Comparison of ENCODE assay signal across 36 cellular contexts in the genomic region with DNA sequence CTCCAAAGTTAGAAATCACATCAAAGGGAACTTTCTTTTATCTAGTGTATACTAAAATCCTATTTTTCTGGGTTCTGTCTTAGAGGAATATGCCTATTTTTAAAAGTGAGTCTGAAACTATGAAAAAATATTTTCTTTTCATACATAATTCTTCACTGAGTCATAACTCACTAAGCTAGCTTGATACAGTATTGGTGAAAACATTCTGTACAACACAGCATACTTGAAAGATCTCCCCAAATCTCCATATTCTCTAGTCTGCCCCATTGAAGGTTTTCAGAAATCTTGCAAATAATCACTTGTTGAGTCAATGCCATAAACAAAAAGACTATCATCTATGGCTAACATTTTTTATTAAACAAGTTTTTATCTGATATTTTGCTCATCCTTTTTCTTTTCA. TPM values are rescaled to one million over a fixed set of nuclear protein-coding genes. Genes with fewer than 3 reads are reported as not detected.
DNase-seq lines count a peak whose midpoint lies in the region; ATAC-seq, FAIRE-seq and TF ChIP-seq lines count a peak whose summit lies in the region.
"Had no signal": no experiment of that assay in that cellular context is flagged by ENCODE, and none has a peak within 500 bp of the region (broad histone marks: within the 10 kb centered on the region; RNA-seq: fewer than 3 reads in every experiment).

No MANE protein-coding gene starts in this region.

- peak; percentile 80 for FAIRE-seq in endothelial cell of umbilical vein (lab: Jason Lieb, UNC)
- FAIRE-seq: GM19239, H1, keratinocyte, urothelium cell line had no signal

- TF ChIP-seq CTCF in endothelial cell of umbilical vein (IDR thresholded peaks at IDR 0.05; ENCODE audit: extremely low read depth in 1 of 2, insufficient read depth in 1 of 2, low read depth in 1 of 2, low read length in 2 of 2), result no peak

- no peaks in the 10 kb centered on the region for H3K36me3 Mint-ChIP-seq in stimulated activated memory B cell treated with anti-CD40 and anti-IgM and Interleukin-4, amounts not matched to agents 10 μg/mL and 1 μg/mL and 100 μg/mL, for 72 hours
- H3K36me3 Mint-ChIP-seq: activated naive CD8-positive, alpha-beta T cell; naive thymus-derived CD8-positive, alpha-beta T cell had no signal

- no peak overlapping the region for H3K4me3 ChIP-seq in ACC112 (ENCODE audit: low read depth, low read length)
- H3K4me3 ChIP-seq in endothelial cell of umbilical vein (replicated peaks in 1 of 3; ENCODE audit: insufficient read depth in 1 of 3, low read depth in 1 of 3, low read length in 3 of 3), result no peak overlapping the region
- H3K4me3 ChIP-seq: Peyer's patch had no signal

- POLR2A ChIA-PET in endothelial cell of umbilical vein (lab: Charles Lee), result no interaction called here

- BruUV-seq in endothelial cell of umbilical vein (replicated peaks; lab: Mats Ljungman, UMichigan), result no TSS peak

- no peaks in the 10 kb centered on the region for H3K27me3 Mint-ChIP-seq in stimulated activated memory B cell treated with anti-CD40 and anti-IgM and Interleukin-4, amounts not matched to agents 10 μg/mL and 1 μg/mL and 100 μg/mL, for 72 hours
- H3K27me3 Mint-ChIP-seq: activated CD4-positive, alpha-beta T cell treated with anti-CD3 and anti-CD28 coated beads, Interleukin-2, amount 10 ng/mL, durations not matched to agents 24 days and 14 days had no signal

- H3K9me3 Mint-ChIP-seq in stimulated activated memory B cell treated with anti-CD40 and anti-IgM and Interleukin-4, amounts not matched to agents 10 μg/mL and 1 μg/mL and 100 μg/mL, for 72 hours, result no peaks in the 10 kb centered on the region
- H3K9me3 Mint-ChIP-seq: activated CD4-positive, alpha-beta T cell treated with anti-CD3 and anti-CD28 coated beads, Interleukin-2, amount 10 ng/mL, durations not matched to agents 24 days and 14 days; naive thymus-derived CD8-positive, alpha-beta T cell had no signal

- H3K36me3 ChIP-seq in ACC112 (ENCODE audit: insufficient read depth, low read length), result peaks cover 5% of the 10 kb centered on the region
- no peaks in the 10 kb centered on the region for H3K36me3 ChIP-seq in endothelial cell of umbilical vein (ENCODE audit: control insufficient read depth in 2 of 2, extremely low read depth in 1 of 2, insufficient read depth in 2 of 2, low read length in 2 of 2)
- H3K36me3 ChIP-seq: Peyer's patch, WERI-Rb-1 had no signal

- H4K20me1 ChIP-seq in endothelial cell of umbilical vein (replicated peaks; ENCODE audit: control insufficient read depth, extremely low read depth, insufficient read depth, low read length), result no peaks in the 10 kb centered on the region

- H3K4me3 Mint-ChIP-seq in stimulated activated memory B cell treated with anti-CD40 and anti-IgM and Interleukin-4, amounts not matched to agents 10 μg/mL and 1 μg/mL and 100 μg/mL, for 72 hours, result no peak overlapping the region
- H3K4me3 Mint-ChIP-seq: activated CD4-positive, alpha-beta T cell treated with anti-CD3 and anti-CD28 coated beads, Interleukin-2, amount 10 ng/mL, durations not matched to agents 24 days and 14 days; activated naive CD8-positive, alpha-beta T cell; naive thymus-derived CD8-positive, alpha-beta T cell had no signal

- CTCF ChIA-PET in endothelial cell of umbilical vein (lab: Charles Lee), result interaction anchor here (0.7 kb wide), 1 partner anchor 19 kb away, joined by 3 read pairs; no protein-coding TSS in a partner anchor

- no peaks in the 10 kb centered on the region for H3K9me3 ChIP-seq in endothelial cell of umbilical vein (replicated peaks; ENCODE audit: control insufficient read depth, insufficient read depth, low read length)
- H3K9me3 ChIP-seq: Caco-2, Peyer's patch had no signal

- no peaks in the 10 kb centered on the region for H3K9me1 ChIP-seq in endothelial cell of umbilical vein (replicated peaks; ENCODE audit: control insufficient read depth, extremely low read depth, insufficient read depth, low read length)

- H3K4me2 ChIP-seq in endothelial cell of umbilical vein (ENCODE audit: insufficient read depth, low read length), result no peak overlapping the region

- H3K27me3 ChIP-seq in ACC112 (ENCODE audit: insufficient read depth, low read length) (no peaks in the 10 kb centered on the region), endothelial cell of umbilical vein (ENCODE audit: control insufficient read depth in 2 of 2, insufficient read depth in 2 of 2, low read length in 2 of 2) (no peaks in the 10 kb centered on the region)
- H3K27me3 ChIP-seq: Peyer's patch had no signal

- TF ChIP-seq POLR2A in endothelial cell of umbilical vein (IDR thresholded peaks at IDR 0.05; ENCODE audit: low read depth, low read length), result no peak

- H3K79me2 ChIP-seq in ACC112 (ENCODE audit: control insufficient read depth, insufficient read depth, low read length, unreplicated experiment), result no peaks in the 10 kb centered on the region
- no peaks in the 10 kb centered on the region for H3K79me2 ChIP-seq in endothelial cell of umbilical vein (ENCODE audit: control insufficient read depth, insufficient read depth, low read length)

- intact Hi-C loops in endothelial cell of umbilical vein (cut with micrococcal nuclease), result no loop called here

- dilution Hi-C loops in endothelial cell of umbilical vein (cut with MboI; ENCODE audit: extremely low pct_ligation_motif_present, low sequenced_read_pairs), result no loop called here

- no peaks in the 10 kb centered on the region for H3K4me1 Mint-ChIP-seq in stimulated activated memory B cell treated with anti-CD40 and anti-IgM and Interleukin-4, amounts not matched to agents 10 μg/mL and 1 μg/mL and 100 μg/mL, for 72 hours
- H3K4me1 Mint-ChIP-seq: activated CD4-positive, alpha-beta T cell treated with anti-CD3 and anti-CD28 coated beads, Interleukin-2, amount 10 ng/mL, durations not matched to agents 24 days and 14 days; naive thymus-derived CD8-positive, alpha-beta T cell had no signal

- ATAC-seq in SK-N-SH treated with all-trans-retinoic acid at 6 μM for 48 hours, result peak; percentile 1; the same call in 1 of the 3 replicates
- ATAC-seq in HG03139 (IDR thresholded peaks at IDR 0.05; ENCODE audit: unreplicated experiment), result no peak
- no peak for ATAC-seq in GM18867 (IDR thresholded peaks at IDR 0.05; ENCODE audit: unreplicated experiment)
- no peak for ATAC-seq in stimulated activated memory B cell treated with anti-CD40 and anti-IgM and Interleukin-4, amounts not matched to agents 10 μg/mL and 1 μg/mL and 100 μg/mL, for 72 hours
- ATAC-seq: naive thymus-derived CD8-positive, alpha-beta T cell had no signal

- DNase-seq in endothelial cell of umbilical vein (ENCODE audit: low read depth, low spot score) (no peak), iris pigment epithelial cell (ENCODE audit: low read depth) (peak; percentile 74)
- no peak for DNase-seq in effector CD8-positive, alpha-beta T cell (lab: John Stamatoyannopoulos, UW)
- DNase-seq: activated CD4-positive, alpha-beta T cell treated with anti-CD3 and anti-CD28 coated beads, Interleukin-2, amount 10 ng/mL, durations not matched to agents 24 days and 14 days; activated CD8-positive, alpha-beta memory T cell treated with anti-CD3 and anti-CD28 coated beads for 24 hours; activated T-cell treated with anti-CD3 and anti-CD28 coated beads for 4 hours; aorta; Caco-2; central memory CD4-positive, alpha-beta T cell; dermis blood vessel endothelial cell; DMS79 treated with DMSO at 0.1 percent for 48 hours; midbrain; naive thymus-derived CD8-positive, alpha-beta T cell; NCI-H1694; NCI-H446; NCI-H748 treated with DMSO at 0.1 percent for 48 hours; nucleus accumbens; Peyer's patch; SHP77 treated with DMSO at 0.1 percent for 48 hours; stimulated activated naive CD4-positive, alpha-beta T cell treated with Interleukin-2 at 50 U/mL for 16 hours; SW 1271; T-helper 9 cell; WERI-Rb-1 had no signal

- H3K27ac ChIP-seq in ACC112 (ENCODE audit: low read depth, low read length) (peak overlapping the region; percentile 40), endothelial cell of umbilical vein (ENCODE audit: insufficient read depth, low read depth, low read length) (no peak overlapping the region)
- H3K27ac ChIP-seq: 22Rv1, C4-2B, Peyer's patch, WERI-Rb-1 had no signal

- H2AFZ ChIP-seq in ACC112 (ENCODE audit: low read length, unreplicated experiment) (no peak overlapping the region), endothelial cell of umbilical vein (ENCODE audit: low read depth, low read length) (no peak overlapping the region)

- H3K4me1 ChIP-seq in ACC112 (ENCODE audit: control insufficient read depth, insufficient read depth, low read length, unreplicated experiment) (peaks cover 42% of the 10 kb centered on the region), endothelial cell of umbilical vein (ENCODE audit: control insufficient read depth, extremely low read depth, insufficient read depth, low read length) (peaks cover 6% of the 10 kb centered on the region)
- H3K4me1 ChIP-seq: Caco-2, Peyer's patch had no signal

- no peak overlapping the region for H3K9ac ChIP-seq in endothelial cell of umbilical vein (replicated peaks; ENCODE audit: extremely low read depth, insufficient read depth, low read length)

- no peak overlapping the region for H3K27ac Mint-ChIP-seq in stimulated activated memory B cell treated with anti-CD40 and anti-IgM and Interleukin-4, amounts not matched to agents 10 μg/mL and 1 μg/mL and 100 μg/mL, for 72 hours
- H3K27ac Mint-ChIP-seq: activated CD4-positive, alpha-beta T cell treated with anti-CD3 and anti-CD28 coated beads, Interleukin-2, amount 10 ng/mL, durations not matched to agents 24 days and 14 days; activated naive CD8-positive, alpha-beta T cell; naive thymus-derived CD8-positive, alpha-beta T cell had no signal

TF ChIP-seq in SK-N-SH treated with all-trans-retinoic acid at 6 μM for 48 hours, 23 proteins besides CTCF, POLR2A, EP300 and RAD21 (continues in another document):
- TF ChIP-seq BACH2 (CRISPR knock-in tag; IDR thresholded peaks at IDR 0.05; ENCODE audit: borderline replicate concordance) (no peak), RARB (CRISPR knock-in tag; IDR thresholded peaks at IDR 0.05) (no peak)

TF ChIP-seq in endothelial cell of umbilical vein, 7 proteins besides CTCF, POLR2A, EP300 and RAD21:
- TF ChIP-seq JUN (IDR thresholded peaks at IDR 0.05; ENCODE audit: borderline replicate concordance, insufficient read depth, insufficient read length, low read depth), result no peak
- peak; percentile 36 for TF ChIP-seq FOS (IDR thresholded peaks at IDR 0.05; ENCODE audit: borderline replicate concordance, insufficient read depth, low read length)

RNA-seq across cellular contexts. Expression of a gene that starts 44.5 kb away (rescaled TPM):
- total RNA-seq in endothelial cell of umbilical vein, result 1.3 and 8.7 TPM in 2 replicates
- polyA plus RNA-seq in endothelial cell of umbilical vein, result 2.1 and 2.3 TPM in 2 replicates
- polyA plus RNA-seq in endothelial cell of umbilical vein (2011; cell fraction: cytosol; rRNA removed), result 1.4 and 1.5 TPM in 2 replicates
- 3.7 and 4.2 TPM in 2 replicates for polyA plus RNA-seq in endothelial cell of umbilical vein (2011; cell fraction: nucleus; rRNA removed)
- polyA plus RNA-seq in endothelial cell of umbilical vein (2012), result 0.55 and 0.85 TPM in 2 replicates
- 4.4 and 5.5 TPM in 2 replicates for polyA minus RNA-seq in endothelial cell of umbilical vein
- polyA minus RNA-seq in endothelial cell of umbilical vein (2011; cell fraction: cytosol; rRNA and poly(A)+ RNA removed), result not detected
- 2.3 and 2.4 TPM in 2 replicates for polyA minus RNA-seq in endothelial cell of umbilical vein (2011; cell fraction: nucleus; rRNA and poly(A)+ RNA removed)
- total RNA-seq: activated CD4-positive, alpha-beta T cell treated with anti-CD3 and anti-CD28 coated beads, Interleukin-2, amount 10 ng/mL, durations not matched to agents 24 days and 14 days; HT-29; naive thymus-derived CD8-positive, alpha-beta T cell had no signal
- polyA plus RNA-seq: naive thymus-derived CD8-positive, alpha-beta T cell had no signal
